ENCODE assay signal across 8 cellular contexts in the genomic region with DNA sequence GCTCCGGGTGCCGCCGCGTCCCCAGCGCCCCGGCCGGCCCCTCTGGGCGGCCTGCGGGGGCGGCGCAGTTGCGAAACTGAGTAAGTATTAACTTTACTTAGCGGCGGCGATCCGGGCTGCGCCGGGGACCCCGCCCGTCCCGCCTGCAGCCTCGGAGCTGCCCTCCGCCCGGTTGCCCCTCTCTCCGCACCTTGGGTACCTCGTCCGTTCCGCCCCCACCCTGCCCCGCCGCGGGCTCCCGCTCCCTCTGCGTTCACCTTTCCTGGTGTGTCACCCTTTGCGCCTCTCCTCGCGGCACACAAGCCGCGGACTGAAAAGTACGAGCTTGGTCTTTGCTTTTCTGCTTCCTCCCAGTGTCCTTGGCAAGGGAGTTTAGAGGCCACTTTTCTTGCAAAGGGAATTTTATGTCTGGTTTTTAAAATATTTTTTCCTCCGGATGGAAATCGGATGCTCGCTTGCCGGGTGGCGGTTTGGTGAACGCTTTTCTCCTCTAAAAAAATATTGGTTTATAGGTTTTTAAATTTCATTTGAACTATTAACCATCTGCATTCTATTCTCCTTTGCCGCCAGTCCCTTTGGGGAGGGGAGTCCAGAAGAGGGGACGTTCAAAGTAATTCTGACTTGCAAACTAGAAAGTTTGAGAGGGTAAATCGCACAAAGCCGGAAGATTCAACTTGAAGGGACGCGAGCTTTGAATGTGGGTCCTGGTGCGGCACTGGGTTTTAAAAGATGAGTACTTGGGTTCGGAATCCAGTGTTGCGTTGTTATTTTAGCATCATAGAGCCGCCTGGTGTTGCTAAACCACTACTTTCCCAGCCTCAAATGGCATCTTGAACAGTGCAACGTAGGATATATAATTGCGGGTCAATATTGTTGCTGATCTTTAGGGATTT.
DNase-seq lines count a peak whose midpoint lies in the region; ATAC-seq and TF ChIP-seq lines count a peak whose summit lies in the region.

No MANE protein-coding gene starts in this region.

- no peaks in the 10 kb centered on the region for H3K27me3 ChIP-seq in layer of hippocampus (ENCODE audit: control insufficient read depth, insufficient read depth, low read length)

- ATAC-seq in HG03196 (IDR thresholded peaks at IDR 0.05; ENCODE audit: unreplicated experiment): peak; percentile 26
- peak; percentile 75 for ATAC-seq in SK-N-SH treated with all-trans-retinoic acid at 6 μM for 48 hours

- DNase-seq in NCI-H524 (lab: John Stamatoyannopoulos, UW) (peak; percentile 11 to 46), NCI-H524 treated with DMSO at 0.1 percent for 48 hours (lab: John Stamatoyannopoulos, UW) (no peak), dedifferentiated amniotic fluid mesenchymal stem cell (ENCODE audit: extremely low spot score) (peak; percentile 83), NCI-H187 (lab: John Stamatoyannopoulos, UW) (no peak)
- peak; percentile 9 for DNase-seq in stimulated activated CD4-positive, alpha-beta T cell treated with anti-CD3 and anti-CD28 coated beads, Interleukin-4, amount 100 ng/mL, for 1 hour

- H3K27ac ChIP-seq in layer of hippocampus (ENCODE audit: low read depth, low read length): peak overlapping the region; percentile 73

TF ChIP-seq in SK-N-SH treated with all-trans-retinoic acid at 6 μM for 48 hours, 23 proteins besides CTCF, POLR2A, EP300 and RAD21:
- TF ChIP-seq ESRRG (CRISPR knock-in tag; IDR thresholded peaks at IDR 0.05) (no peak), CSDC2 (CRISPR knock-in tag; IDR thresholded peaks at IDR 0.05) (no peak), ZNF8 (CRISPR knock-in tag; IDR thresholded peaks at IDR 0.05) (no peak), ISL1 (CRISPR knock-in tag; IDR thresholded peaks at IDR 0.05) (no peak), TOX (CRISPR knock-in tag; IDR thresholded peaks at IDR 0.05; ENCODE audit: borderline replicate concordance) (no peak), GLIS3 (CRISPR knock-in tag; IDR thresholded peaks at IDR 0.05) (no peak)
- TF ChIP-seq, protein P1, sequence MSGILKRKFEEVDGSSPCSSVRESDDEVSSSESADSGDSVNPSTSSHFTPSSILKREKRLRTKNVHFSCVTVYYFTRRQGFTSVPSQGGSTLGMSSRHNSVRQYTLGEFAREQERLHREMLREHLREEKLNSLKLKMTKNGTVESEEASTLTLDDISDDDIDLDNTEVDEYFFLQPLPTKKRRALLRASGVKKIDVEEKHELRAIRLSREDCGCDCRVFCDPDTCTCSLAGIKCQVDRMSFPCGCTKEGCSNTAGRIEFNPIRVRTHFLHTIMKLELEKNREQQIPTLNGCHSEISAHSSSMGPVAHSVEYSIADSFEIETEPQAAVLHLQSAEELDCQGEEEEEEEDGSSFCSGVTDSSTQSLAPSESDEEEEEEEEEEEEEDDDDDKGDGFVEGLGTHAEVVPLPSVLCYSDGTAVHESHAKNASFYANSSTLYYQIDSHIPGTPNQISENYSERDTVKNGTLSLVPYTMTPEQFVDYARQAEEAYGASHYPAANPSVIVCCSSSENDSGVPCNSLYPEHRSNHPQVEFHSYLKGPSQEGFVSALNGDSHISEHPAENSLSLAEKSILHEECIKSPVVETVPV (CRISPR knock-in tag; IDR thresholded peaks at IDR 0.05): no peak

Comparison
In these comparisons a context has a peak if more than half of its experiments do, and no peak if none do; other contexts are left out.
1. DNase-seq: peak in NCI-H524 (2 of 2), dedifferentiated amniotic fluid mesenchymal stem cell (single experiment) and stimulated activated CD4-positive, alpha-beta T cell treated with anti-CD3 and anti-CD28 coated beads, Interleukin-4, amount 100 ng/mL, for 1 hour (single experiment); none in NCI-H524 treated with DMSO at 0.1 percent for 48 hours (single experiment) and NCI-H187 (0 of 2).